ENCODE assay signal across 10 cellular contexts in genomic region chr20:50639971-50640711, GRCh38. TPM values are rescaled to one million over a fixed set of nuclear protein-coding genes. Genes with fewer than 3 reads are reported as not detected.
DNase-seq lines count a peak whose midpoint lies in the region; ATAC-seq and TF ChIP-seq lines count a peak whose summit lies in the region.
"Not testable (repeated sequence)": the region's sequence is repeated elsewhere in the genome, so short reads cannot be mapped to it uniquely, and the experiment has no call there.
"Had no signal": no experiment of that assay in that cellular context is flagged by ENCODE, and none has a peak within 500 bp of the region (broad histone marks: within the 10 kb centered on the region; RNA-seq: fewer than 3 reads in every experiment).

No MANE protein-coding gene starts in this region.

- H3K9me1 ChIP-seq in IMR-90 (ENCODE audit: insufficient read depth, low read length) = peaks cover 18% of the 10 kb centered on the region

- not testable (repeated sequence) for ATAC-seq in IMR-90 (ENCODE audit: low read depth)

- dilution Hi-C loops in IMR-90 (cut with HindIII; ENCODE audit: low sequenced_read_pairs, unreplicated experiment) = not testable (repeated sequence)

- not testable (repeated sequence) for H2BK12ac ChIP-seq in mesenchymal stem cell (ENCODE audit: low read length in 2 of 2)

- not testable (repeated sequence) for H2AK5ac ChIP-seq in IMR-90 (ENCODE audit: low read depth, low read length); mesenchymal stem cell (ENCODE audit: low read length, severe bottlenecking)

- in situ Hi-C loops in IMR-90 (cut with MboI; ENCODE audit: low sequenced_read_pairs) = not testable (repeated sequence)

- BruUV-seq in IMR-90 (replicated peaks; lab: Mats Ljungman, UMichigan) = not testable (repeated sequence)

- not testable (repeated sequence) for H2BK5ac ChIP-seq in IMR-90 (ENCODE audit: low read depth, low read length, poor library complexity, severe bottlenecking); mesenchymal stem cell (ENCODE audit: low read depth, low read length, poor library complexity, severe bottlenecking)

- not testable (repeated sequence) for H2AFZ ChIP-seq in IMR-90 (replicated peaks; ENCODE audit: low read length, poor library complexity); mesenchymal stem cell (ENCODE audit: low read depth, low read length)

- TF ChIP-seq RAD21 in IMR-90 (IDR thresholded peaks at IDR 0.05; ENCODE audit: low read length) = not testable (repeated sequence)

- not testable (repeated sequence) for H3K23ac ChIP-seq in IMR-90 (ENCODE audit: low read depth, low read length); mesenchymal stem cell (ENCODE audit: low read length in 2 of 2)

- H4K91ac ChIP-seq in IMR-90 (ENCODE audit: insufficient read depth, low read depth, low read length) = not testable (repeated sequence)
- H4K91ac ChIP-seq in mesenchymal stem cell (ENCODE audit: low read length) = peak overlapping the region; percentile 68

- H3K27me3 ChIP-seq in BLaER1 treated with 17β-estradiol and CSF1 and Interleukin-3, amounts not matched to agents 10 nM and 100 nM; IMR-90 (ENCODE audit: control insufficient read depth, insufficient read depth, low read length); mesenchymal stem cell (ENCODE audit: control insufficient read depth in 1 of 2, insufficient read depth in 1 of 2, low read length in 2 of 2); neutrophil: not testable (repeated sequence)

- H3K56ac ChIP-seq in IMR-90 (ENCODE audit: extremely low read depth, insufficient read depth, low read length) = not testable (repeated sequence)

- not testable (repeated sequence) for H2BK15ac ChIP-seq in IMR-90 (ENCODE audit: low read depth, low read length); mesenchymal stem cell (ENCODE audit: low read depth, poor library complexity, severe bottlenecking)

- H2BK20ac ChIP-seq in IMR-90 (ENCODE audit: low read depth, low read length) = not testable (repeated sequence)

- DNase-seq in IMR-90, mesenchymal stem cell: not testable (repeated sequence)
- DNase-seq in NOMO-1 (lab: John Stamatoyannopoulos, UW; ENCODE audit: unreplicated experiment in 2 of 2) (peak; percentile 34 to 36), SIG-M5 treated with dmso at 0.1 percent for 504 hours (lab: John Stamatoyannopoulos, UW; ENCODE audit: unreplicated experiment) (peak; percentile 14), cerebellar cortex (ENCODE audit: low spot score) (peak; percentile 51)

- H2AK9ac ChIP-seq in IMR-90 (replicated peaks; ENCODE audit: low read depth, low read length, poor library complexity) = not testable (repeated sequence)

- H3K36me3 ChIP-seq in BLaER1 treated with 17β-estradiol and CSF1 and Interleukin-3, amounts not matched to agents 10 nM and 100 nM; IMR-90 (ENCODE audit: control insufficient read depth, insufficient read depth, low read length); mesenchymal stem cell (ENCODE audit: control insufficient read depth in 1 of 2, insufficient read depth in 2 of 2, low read depth in 1 of 2, low read length in 2 of 2); neutrophil: not testable (repeated sequence)

- not testable (repeated sequence) for H4K5ac ChIP-seq in IMR-90 (ENCODE audit: low read depth, low read length)

- not testable (repeated sequence) for H3K9me3 ChIP-seq in BLaER1 treated with 17β-estradiol and CSF1 and Interleukin-3, amounts not matched to agents 10 nM and 100 nM (replicated peaks in 1 of 11); IMR-90 (ENCODE audit: control insufficient read depth, insufficient read depth, low read length); mesenchymal stem cell (ENCODE audit: control insufficient read depth, low read length); neutrophil

- H3K4me2 ChIP-seq in BLaER1 treated with 17β-estradiol and CSF1 and Interleukin-3, amounts not matched to agents 10 nM and 100 nM = peak overlapping the region; percentile 26 to 98 (median 91); a peak in 19 of 22 replicates
- not testable (repeated sequence) for H3K4me2 ChIP-seq in IMR-90 (ENCODE audit: low read depth, low read length); mesenchymal stem cell (ENCODE audit: low read length, poor library complexity, severe bottlenecking)

- intact Hi-C loops in IMR-90 (cut with micrococcal nuclease) = not testable (repeated sequence)

- H2BK120ac ChIP-seq in IMR-90 (ENCODE audit: low read depth, low read length) = peak overlapping the region; percentile 82; the same call in 1 of the 2 replicates
- not testable (repeated sequence) for H2BK120ac ChIP-seq in mesenchymal stem cell (ENCODE audit: low read depth, low read length)

- POLR2A ChIA-PET in IMR-90 (lab: Charles Lee; ENCODE audit: unreplicated experiment) = not testable (repeated sequence)

- not testable (repeated sequence) for TF ChIP-seq CTCF in IMR-90 (conservative IDR thresholded peaks at IDR 0.05; ENCODE audit: low read depth, low read length); neutrophil (IDR thresholded peaks at IDR 0.05)

- not testable (repeated sequence) for H4K20me1 ChIP-seq in BLaER1 treated with 17β-estradiol and CSF1 and Interleukin-3, amounts not matched to agents 10 nM and 100 nM; IMR-90 (ENCODE audit: insufficient read depth, low read length)

- H3K14ac ChIP-seq in IMR-90 (replicated peaks; ENCODE audit: low read depth, low read length); mesenchymal stem cell (ENCODE audit: low read length in 2 of 2): not testable (repeated sequence)

- TF ChIP-seq POLR2A in IMR-90 (IDR thresholded peaks at IDR 0.05; ENCODE audit: low read depth, low read length) = not testable (repeated sequence)

- peaks cover 50 to 100% (median 94%) of the 10 kb centered on the region in 10 experiments for H3K4me1 ChIP-seq in BLaER1 treated with 17β-estradiol and CSF1 and Interleukin-3, amounts not matched to agents 10 nM and 100 nM
- H3K4me1 ChIP-seq in IMR-90 (ENCODE audit: control insufficient read depth, insufficient read depth, low read length) (peaks cover 27% of the 10 kb centered on the region), mesenchymal stem cell (ENCODE audit: control insufficient read depth, insufficient read depth, low read depth, low read length) (peaks cover 25% of the 10 kb centered on the region), neutrophil (ENCODE audit: control insufficient read depth in 1 of 2, insufficient read depth in 1 of 2, low read depth in 1 of 2, low read length in 1 of 2) (peaks cover 7 to 15% of the 10 kb centered on the region in 2 experiments)

- peak overlapping the region in 8 of 11 experiments; percentile 41 to 83 (median 73); a peak in 15 of 22 replicates for H3K27ac ChIP-seq in BLaER1 treated with 17β-estradiol and CSF1 and Interleukin-3, amounts not matched to agents 10 nM and 100 nM
- H3K27ac ChIP-seq in IMR-90 (ENCODE audit: insufficient read depth, low read length); mesenchymal stem cell (ENCODE audit: low read length, poor library complexity, severe bottlenecking): not testable (repeated sequence)
- H3K27ac ChIP-seq in neutrophil = peak overlapping the region; percentile 38

- peaks cover 0 to 30% of the 10 kb centered on the region in 2 experiments; a peak in 3 of 4 replicates for H3K79me1 ChIP-seq in IMR-90 (ENCODE audit: low read depth in 1 of 2, low read length in 2 of 2)
- not testable (repeated sequence) for H3K79me1 ChIP-seq in mesenchymal stem cell (replicated peaks; ENCODE audit: low read length, poor library complexity, severe bottlenecking)

- WGBS in IMR-90 (ENCODE audit: extremely low coverage in 2 of 2, insufficient read length in 1 of 2), 2 experiments = no CpG with 5 or more reads among the region's 20 CpGs
- WGBS in mesenchymal stem cell = 66% methylated on average over 6 of the region's 20 CpGs

- not testable (repeated sequence) for H3K18ac ChIP-seq in IMR-90 (ENCODE audit: low read depth, low read length)
- peak overlapping the region in 1 of 2 experiments; percentile 59 for H3K18ac ChIP-seq in mesenchymal stem cell (ENCODE audit: low read depth in 1 of 2, low read length in 2 of 2)

- H3K4ac ChIP-seq in IMR-90 (ENCODE audit: low read depth, low read length) (0 out of 2 replicates have a peak overlapping the region, but pooled peaks have one; percentile 52), mesenchymal stem cell (ENCODE audit: low read depth in 1 of 2, low read length in 2 of 2) (peak overlapping the region in 1 of 2 experiments; percentile 4)

- H3K4me3 ChIP-seq in BLaER1 treated with 17β-estradiol and CSF1 and Interleukin-3, amounts not matched to agents 10 nM and 100 nM; IMR-90 (ENCODE audit: insufficient read depth, low read depth, low read length); mesenchymal stem cell (ENCODE audit: insufficient read depth in 1 of 2, low read depth in 1 of 2, low read length in 2 of 2); neutrophil (ENCODE audit: low read depth in 1 of 2, low read length in 1 of 2): not testable (repeated sequence)

- not testable (repeated sequence) for H4K8ac ChIP-seq in IMR-90 (ENCODE audit: low read depth in 2 of 2, low read length in 2 of 2); mesenchymal stem cell (ENCODE audit: low read length)

- CTCF ChIA-PET in IMR-90 (lab: Yijun Ruan, JAX) = interaction anchor here (0.7 kb wide), 1 partner anchor 104 kb away, joined by 3 read pairs; no protein-coding TSS in a partner anchor

- H3K9ac ChIP-seq in BLaER1 treated with 17β-estradiol and CSF1 and Interleukin-3, amounts not matched to agents 10 nM and 100 nM = peak overlapping the region in 7 of 11 experiments; percentile 33 to 72 (median 49); a peak in 7 of 22 replicates
- H3K9ac ChIP-seq in IMR-90 (ENCODE audit: low read depth, low read length); mesenchymal stem cell (ENCODE audit: low read length): not testable (repeated sequence)

RNA-seq across cellular contexts. Expression of gene RIPOR3, which starts 51.2 kb away (rescaled TPM):
- 0.28 and 0.54 TPM in 2 replicates for total RNA-seq in IMR-90 (2012; rRNA removed)
- polyA plus RNA-seq in IMR-90 (2012; rRNA removed) = 1.7 TPM in 2 replicates
- polyA plus RNA-seq in IMR-90 (2012; cell fraction: cytosol; rRNA removed) = 0.28 and 0.71 TPM in 2 replicates
- 11.7 and 15.4 TPM in 2 replicates for polyA plus RNA-seq in IMR-90 (2012; cell fraction: nucleus; rRNA removed; ENCODE audit: low replicate concordance)
- 45.9 TPM for polyA plus RNA-seq in mesenchymal stem cell (2013, experiment 1 of 2)
- 43.6 TPM for polyA plus RNA-seq in mesenchymal stem cell (2013, experiment 2 of 2)
- total RNA-seq: GM23248, HT1080, MCF 10A had no signal
